15 cellular contexts compared by ENCODE assay signal in the genomic region with DNA sequence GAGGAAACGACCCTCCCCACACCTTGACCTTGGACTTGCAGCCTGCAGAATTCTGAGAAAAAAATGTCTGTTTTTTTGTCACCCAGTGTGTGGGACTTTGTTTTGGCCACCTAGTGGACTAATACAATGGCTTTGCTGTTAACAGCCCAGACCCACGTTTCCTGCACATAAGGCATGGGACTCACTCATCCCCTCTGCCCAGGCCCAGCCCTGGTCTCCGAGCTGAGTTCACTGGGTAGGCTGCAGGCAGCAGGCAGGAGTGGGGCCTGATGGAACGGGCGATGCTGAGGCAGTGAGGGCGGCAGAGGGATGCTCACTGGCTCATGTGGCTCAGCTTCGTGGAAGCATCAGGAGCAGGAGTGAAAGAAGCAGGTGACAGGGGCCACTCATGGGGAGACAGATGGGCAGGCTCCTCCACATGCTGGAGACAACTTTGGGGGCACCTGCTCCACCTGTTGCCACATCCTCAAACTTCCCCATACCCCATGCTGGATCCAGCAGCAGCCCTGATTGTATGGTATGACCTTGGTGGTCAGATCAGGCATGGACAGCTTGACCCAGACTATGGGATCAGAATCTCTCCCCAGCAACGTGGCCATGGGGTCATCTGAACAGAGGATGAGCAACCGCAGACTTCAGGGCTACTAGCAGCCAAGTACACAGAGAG.
DNase-seq lines count a peak whose midpoint lies in the region; ATAC-seq and TF ChIP-seq lines count a peak whose summit lies in the region.
"Had no signal": no experiment of that assay in that cellular context is flagged by ENCODE, and none has a peak within 500 bp of the region (broad histone marks: within the 10 kb centered on the region; RNA-seq: fewer than 3 reads in every experiment).

No MANE protein-coding gene starts in this region.

- CTCF ChIA-PET in HCT116 (lab: Charles Lee), result no interaction called here
- CTCF ChIA-PET in A673 (lab: Charles Lee), result no interaction called here

- H2AFZ ChIP-seq in HCT116 (ENCODE audit: low read depth, low read length, poor library complexity, severe bottlenecking), result no peak overlapping the region

- H3K4me1 Mint-ChIP-seq in endodermal cell (no peaks in the 10 kb centered on the region), progenitor cell of endocrine pancreas (ENCODE audit: low read depth) (no peaks in the 10 kb centered on the region)
- H3K4me1 Mint-ChIP-seq: B cell had no signal

- peak; percentile 42 for DNase-seq in activated CD8-positive, alpha-beta memory T cell treated with anti-CD3 and anti-CD28 coated beads, Interleukin-2, amount 50 U/mL, for 48 hours
- no peak for DNase-seq in activated CD8-positive, alpha-beta memory T cell treated with anti-CD3 and anti-CD28 coated beads, Interleukin-2, amount 50 U/mL, for 4 hours
- DNase-seq in HCT116 (ENCODE audit: low read depth, low spot score) (no peak), endodermal cell (peak; percentile 52), progenitor cell of endocrine pancreas (ENCODE audit: low spot score, unreplicated experiment) (no peak), NCI-H446 treated with DMSO at 0.1 percent for 48 hours (lab: John Stamatoyannopoulos, UW) (no peak), A673 (ENCODE audit: low spot score) (no peak), erythroblast (lab: John Stamatoyannopoulos, UW) (no peak)
- DNase-seq: activated CD4-positive, alpha-beta memory T cell treated with anti-CD3 and anti-CD28 coated beads for 36 hours; stimulated activated CD4-positive, alpha-beta T cell treated with anti-CD3 and anti-CD28 coated beads, Interleukin-4, amount 100 ng/mL, for 1 hour; stomach had no signal

- TF ChIP-seq POLR2A in HCT116 (IDR thresholded peaks at IDR 0.05; ENCODE audit: borderline replicate concordance, extremely low read depth, insufficient read depth, insufficient read length), result no peak
- no peak for TF ChIP-seq POLR2A in erythroblast (IDR thresholded peaks at IDR 0.05; ENCODE audit: low read length)

- peak; percentile 65 for ATAC-seq in HCT116

- BruUV-seq in HCT116 (replicated peaks; lab: Mats Ljungman, UMichigan) (no TSS peak), A673 (replicated peaks; lab: Mats Ljungman, UMichigan) (no TSS peak)

- no peak overlapping the region for H3K4me2 ChIP-seq in HCT116 (ENCODE audit: low read length)

- H3K27me3 Mint-ChIP-seq in endodermal cell (ENCODE audit: insufficient read depth) (peaks cover 4% of the 10 kb centered on the region), progenitor cell of endocrine pancreas (peaks cover 13% of the 10 kb centered on the region)
- H3K27me3 Mint-ChIP-seq: activated CD4-positive, alpha-beta memory T cell treated with anti-CD3 and anti-CD28 coated beads for 36 hours had no signal

- H3K4me3 ChIP-seq in HCT116 (replicated peaks in 1 of 2; ENCODE audit: low read depth in 1 of 2, low read length in 2 of 2) (no peak overlapping the region), endodermal cell (ENCODE audit: low read length) (no peak overlapping the region), A673 (ENCODE audit: low read depth, low read length, poor library complexity, severe bottlenecking) (no peak overlapping the region)
- H3K4me3 ChIP-seq: adrenal gland, Peyer's patch, stomach had no signal

- 83 to 90% methylated on average over 8 to 9 of the region's 9 CpGs for WGBS in endodermal cell (ENCODE audit: insufficient coverage in 1 of 2, insufficient read length in 1 of 2), 2 experiments

- H3K4me1 ChIP-seq in HCT116 (ENCODE audit: control insufficient read depth in 1 of 2, insufficient read depth in 2 of 2, low read length in 2 of 2) (no peaks in the 10 kb centered on the region), endodermal cell (ENCODE audit: control insufficient read depth, insufficient read depth, low read length) (peaks cover 3% of the 10 kb centered on the region), A673 (ENCODE audit: insufficient read depth, low read length, poor library complexity, severe bottlenecking) (no peaks in the 10 kb centered on the region)
- H3K4me1 ChIP-seq: adrenal gland, Peyer's patch, stomach had no signal

- H3K4me3 Mint-ChIP-seq in endodermal cell (no peak overlapping the region), progenitor cell of endocrine pancreas (ENCODE audit: low read depth) (no peak overlapping the region)
- H3K4me3 Mint-ChIP-seq: activated CD4-positive, alpha-beta memory T cell treated with anti-CD3 and anti-CD28 coated beads for 36 hours; B cell; T-helper 1 cell treated with Interleukin-12 subunit alpha and Interleukin-12 subunit beta and Interleukin-4 antibody, amounts not matched to agents 30 μg/mL and 1 μg/mL, for 36 hours had no signal

- H3K9me3 ChIP-seq in HCT116 (ENCODE audit: control insufficient read depth in 1 of 2, insufficient read depth in 1 of 2, low read depth in 1 of 2, low read length in 2 of 2), result peaks cover 0 to 3% of the 10 kb centered on the region in 2 experiments; a peak in 1 of 4 replicates
- no peaks in the 10 kb centered on the region for H3K9me3 ChIP-seq in endodermal cell (ENCODE audit: control insufficient read depth, low read length)
- H3K9me3 ChIP-seq in A673 (ENCODE audit: low read depth, low read length, poor library complexity, severe bottlenecking), result no peaks in the 10 kb centered on the region
- H3K9me3 ChIP-seq: adrenal gland, Peyer's patch, stomach had no signal

- no peaks in the 10 kb centered on the region for H4K20me1 ChIP-seq in HCT116 (ENCODE audit: insufficient read depth)

- H3K9ac ChIP-seq in HCT116 (ENCODE audit: low read length) (no peak overlapping the region), endodermal cell (ENCODE audit: extremely low read depth, low read length, poor library complexity, severe bottlenecking) (no peak overlapping the region)

- no peaks in the 10 kb centered on the region for H3K36me3 ChIP-seq in HCT116 (ENCODE audit: control insufficient read depth in 1 of 2, insufficient read depth in 2 of 2, low read length in 2 of 2)
- no peaks in the 10 kb centered on the region for H3K36me3 ChIP-seq in endodermal cell (ENCODE audit: control insufficient read depth, insufficient read depth, low read length)
- H3K36me3 ChIP-seq in A673 (ENCODE audit: insufficient read depth, low read length, poor library complexity, severe bottlenecking), result no peaks in the 10 kb centered on the region
- H3K36me3 ChIP-seq: adrenal gland, Peyer's patch, stomach had no signal

- H3K79me2 ChIP-seq in HCT116 (ENCODE audit: insufficient read depth, low read length), result no peaks in the 10 kb centered on the region

- no peaks in the 10 kb centered on the region for H3K36me3 Mint-ChIP-seq in endodermal cell (ENCODE audit: low read depth)
- no peaks in the 10 kb centered on the region for H3K36me3 Mint-ChIP-seq in progenitor cell of endocrine pancreas (ENCODE audit: insufficient read depth)

- POLR2A ChIA-PET in HCT116 (lab: Charles Lee), result no interaction called here
- POLR2A ChIA-PET in A673 (lab: Charles Lee; ENCODE audit: low non-redundant PET), result no interaction called here

- TF ChIP-seq CTCF in HCT116 (IDR thresholded peaks at IDR 0.05 in 2 of 3, conservative IDR thresholded peaks at IDR 0.05 in 1 of 3; ENCODE audit: borderline replicate concordance in 1 of 3, insufficient read depth in 1 of 3, low read depth in 2 of 3, low read length in 2 of 3), result peak; percentile 8 to 41 (median 41); a peak in 4 of 6 replicates
- TF ChIP-seq CTCF in endodermal cell (conservative IDR thresholded peaks at IDR 0.05), result peak; percentile 67
- peak; percentile 48 for TF ChIP-seq CTCF in progenitor cell of endocrine pancreas (IDR thresholded peaks at IDR 0.05; ENCODE audit: unreplicated experiment)
- no peak for TF ChIP-seq CTCF in A673 (conservative IDR thresholded peaks at IDR 0.05; ENCODE audit: low read depth, low read length)

- H3K27ac Mint-ChIP-seq in endodermal cell (peak overlapping the region; percentile 10), progenitor cell of endocrine pancreas (peak overlapping the region; percentile 63)
- H3K27ac Mint-ChIP-seq: activated CD4-positive, alpha-beta memory T cell treated with anti-CD3 and anti-CD28 coated beads for 36 hours; B cell; T-helper 1 cell treated with Interleukin-12 subunit alpha and Interleukin-12 subunit beta and Interleukin-4 antibody, amounts not matched to agents 30 μg/mL and 1 μg/mL, for 36 hours had no signal

- RAD21 ChIA-PET in HCT116 (lab: Charles Lee; ENCODE audit: low non-redundant PET in 1 of 2, low total read pairs in 2 of 2, uncharacterized antibody in 2 of 2, unreplicated experiment in 2 of 2), result no interaction called here

- no peaks in the 10 kb centered on the region for H3K9me2 ChIP-seq in HCT116 (ENCODE audit: insufficient read depth)

- H3K9me3 Mint-ChIP-seq in endodermal cell (no peaks in the 10 kb centered on the region), progenitor cell of endocrine pancreas (ENCODE audit: low read depth) (no peaks in the 10 kb centered on the region)
- H3K9me3 Mint-ChIP-seq: activated CD4-positive, alpha-beta memory T cell treated with anti-CD3 and anti-CD28 coated beads for 36 hours; T-helper 1 cell treated with Interleukin-12 subunit alpha and Interleukin-12 subunit beta and Interleukin-4 antibody, amounts not matched to agents 30 μg/mL and 1 μg/mL, for 36 hours had no signal

- H3K27ac ChIP-seq in HCT116 (ENCODE audit: low read depth, low read length) (no peak overlapping the region), endodermal cell (ENCODE audit: low read depth, low read length) (no peak overlapping the region), A673 (ENCODE audit: low read depth, low read length, poor library complexity, severe bottlenecking) (no peak overlapping the region)
- H3K27ac ChIP-seq: adrenal gland, Peyer's patch, stomach had no signal

- intact Hi-C loops in HCT116 (cut with micrococcal nuclease), result loop anchor here (10.0 kb wide), 2 partner anchors 986 to 1216 kb away; a partner anchor contains a TSS
- intact Hi-C loops in A673 (cut with micrococcal nuclease; ENCODE audit: unreplicated experiment), result no loop called here

- H3K27me3 ChIP-seq in HCT116 (ENCODE audit: insufficient read depth, low read length) (peaks cover 3% of the 10 kb centered on the region; the same call in 1 of the 2 replicates), endodermal cell (ENCODE audit: control insufficient read depth, insufficient read depth, low read length, poor library complexity, severe bottlenecking) (no peaks in the 10 kb centered on the region), A673 (replicated peaks; ENCODE audit: insufficient read depth, low read depth, low read length, poor library complexity) (no peaks in the 10 kb centered on the region)
- H3K27me3 ChIP-seq: adrenal gland, Peyer's patch, stomach had no signal

- TF ChIP-seq RAD21 in HCT116 (IDR thresholded peaks at IDR 0.05; ENCODE audit: low read depth), result no peak

TF ChIP-seq in HCT116, 20 proteins besides CTCF, POLR2A, EP300 and RAD21:
- TF ChIP-seq EZH2phosphoT487 (IDR thresholded peaks at IDR 0.05; ENCODE audit: borderline replicate concordance) (no peak), YY1 (IDR thresholded peaks at IDR 0.05; ENCODE audit: extremely low read depth, insufficient replicate concordance, low read depth, low read length) (no peak), CBX3 (IDR thresholded peaks at IDR 0.05; ENCODE audit: low read depth) (no peak), SIN3A (IDR thresholded peaks at IDR 0.05; ENCODE audit: low read depth) (no peak)

Comparison
In these comparisons a context has a peak if more than half of its experiments do, and no peak if none do; other contexts are left out.
1. DNase-seq: peak in activated CD8-positive, alpha-beta memory T cell treated with anti-CD3 and anti-CD28 coated beads, Interleukin-2, amount 50 U/mL, for 48 hours (single experiment) and endodermal cell (single experiment); none in activated CD8-positive, alpha-beta memory T cell treated with anti-CD3 and anti-CD28 coated beads, Interleukin-2, amount 50 U/mL, for 4 hours (single experiment), HCT116 (single experiment), progenitor cell of endocrine pancreas (single experiment), NCI-H446 treated with DMSO at 0.1 percent for 48 hours (single experiment), A673 (single experiment) and erythroblast (0 of 2).